11 cellular contexts compared by ENCODE assay signal in the genomic region with DNA sequence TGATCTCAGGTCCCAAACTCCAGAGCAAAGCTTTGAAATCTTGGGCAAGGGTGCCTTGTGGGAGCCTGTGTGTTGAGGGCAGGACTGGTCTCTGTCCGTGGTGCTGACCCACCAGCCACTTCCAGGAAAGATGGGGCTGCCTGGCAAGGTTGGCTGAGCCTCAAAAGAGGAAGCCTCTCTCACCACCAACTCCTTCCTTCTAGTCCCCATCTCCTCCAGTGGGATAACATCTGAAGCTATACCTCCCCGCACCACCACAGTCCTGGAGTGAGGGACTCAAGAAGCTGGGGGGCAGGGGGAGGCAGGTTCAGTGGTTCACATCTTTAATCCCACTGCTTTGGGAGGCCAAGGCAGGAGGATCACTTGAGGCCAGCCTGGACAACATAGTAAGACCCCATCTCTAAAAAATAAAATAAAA. TPM values are rescaled to one million over a fixed set of nuclear protein-coding genes. Genes with fewer than 3 reads are reported as not detected.
DNase-seq lines count a peak whose midpoint lies in the region; ATAC-seq, FAIRE-seq and TF ChIP-seq lines count a peak whose summit lies in the region.
"Had no signal": no experiment of that assay in that cellular context is flagged by ENCODE, and none has a peak within 500 bp of the region (broad histone marks: within the 10 kb centered on the region; RNA-seq: fewer than 3 reads in every experiment).

No MANE protein-coding gene starts in this region.

- TF ChIP-seq POLR2A in erythroblast (IDR thresholded peaks at IDR 0.05; ENCODE audit: low read length) (no peak), tibial nerve (IDR thresholded peaks at IDR 0.05) (no peak)

- H3K27me3 ChIP-seq in tibial nerve: peaks cover 0 to 75% of the 10 kb centered on the region in 2 donors

- WGBS in tibial nerve, 2 donors: 32 to 38% methylated on average over 2 of the region's 2 CpGs

- peaks cover 0 to 22% (median 3%) of the 10 kb centered on the region in 4 donors for H3K4me1 ChIP-seq in tibial nerve

- no peak for FAIRE-seq in urothelium cell line (lab: Jason Lieb, UNC)

- H3K36me3 ChIP-seq in tibial nerve: no peaks in the 10 kb centered on the region

- peak; percentile 55 for DNase-seq in left ventricle myocardium superior
- DNase-seq in left cardiac atrium: no peak
- DNase-seq in RPMI7951 (ENCODE audit: low read depth): peak; percentile 29
- peak; percentile 32 to 37 for DNase-seq in erythroblast (lab: John Stamatoyannopoulos, UW)
- peak; percentile 57 for DNase-seq in urothelium cell line (ENCODE audit: low spot score)
- DNase-seq in tibial nerve (ENCODE audit: low spot score in 2 of 2): no peak
- DNase-seq: CD4-positive, alpha-beta T cell had no signal

- TF ChIP-seq CTCF in tibial nerve (IDR thresholded peaks at IDR 0.05): no peak

- no peak overlapping the region for H3K27ac ChIP-seq in tibial nerve

- ATAC-seq in left ventricle myocardium superior (no peak), left cardiac atrium (no peak), GM21526 (IDR thresholded peaks at IDR 0.05; ENCODE audit: low FRiP score, unreplicated experiment) (no peak), GM21576 (IDR thresholded peaks at IDR 0.05; ENCODE audit: unreplicated experiment) (no peak)

- intact Hi-C loops in left ventricle myocardium superior (cut with micrococcal nuclease): loop anchor here (10.0 kb wide), 1 partner anchor 79 kb away; no protein-coding TSS in a partner anchor
- intact Hi-C loops in left cardiac atrium (cut with DNase I): loop anchor here in 1 of 2 donors (10.0 kb wide), 1 partner anchor 89 kb away; no protein-coding TSS in a partner anchor

- no peak for TF ChIP-seq EP300 in tibial nerve (IDR thresholded peaks at IDR 0.05)

- no peak overlapping the region for H3K4me3 ChIP-seq in tibial nerve

- no peaks in the 10 kb centered on the region for H3K9me3 ChIP-seq in tibial nerve

RNA-seq across cellular contexts. Expression of a gene that starts 9.1 kb away (rescaled TPM):
- total RNA-seq in left ventricle myocardium superior (0.27 TPM), left cardiac atrium (1 to 10 TPM in 1 of 2 donors, under 1 TPM in 1; 0.47 to 1.1 TPM), tibial nerve (1 to 10 TPM in 3 of 4 donors, under 1 TPM in 1; 0.84 to 1.4 (median 1.1) TPM)
- not detected in 2 replicates for total RNA-seq in RPMI7951 (2014; rRNA removed; shearing (Covaris generic))
- total RNA-seq: chondrocyte; T-helper 2 cell treated with Interferon-gamma antibody and Interleukin-4, amounts not matched to agents 100 ng/mL and 5 ng/mL, for 36 hours had no signal

RNA-seq across cellular contexts. Expression of a gene that starts 12.5 kb away (rescaled TPM):
- total RNA-seq in left ventricle myocardium superior (23.8 TPM), left cardiac atrium (10 to 100 TPM; 23.9 to 24.7 TPM), tibial nerve (10 to 100 TPM in 3 of 4 donors, 1 to 10 TPM in 1; 8.4 to 25.3 (median 21.9) TPM)
- 1.1 and 1.6 TPM in 2 replicates for total RNA-seq in RPMI7951 (2014; rRNA removed; shearing (Covaris generic))

RNA-seq across cellular contexts. Expression of a gene that starts 16.8 kb away (rescaled TPM):
- total RNA-seq in left ventricle myocardium superior: not detected
- total RNA-seq in left cardiac atrium: not detected
- not detected in 2 replicates for total RNA-seq in RPMI7951 (2014; rRNA removed; shearing (Covaris generic))
- total RNA-seq in tibial nerve: not detected
- total RNA-seq: CD4-positive, alpha-beta T cell; chondrocyte; T-helper 2 cell treated with Interferon-gamma antibody and Interleukin-4, amounts not matched to agents 100 ng/mL and 5 ng/mL, for 36 hours had no signal

RNA-seq across cellular contexts. Expression of a gene that starts 51.5 kb away (rescaled TPM):
- total RNA-seq in left ventricle myocardium superior: 1.5 TPM
- total RNA-seq in left cardiac atrium: 10 to 100 TPM in 1 of 2 donors, 1 to 10 TPM in 1; 5.0 to 10.3 TPM
- total RNA-seq in RPMI7951 (2014; rRNA removed; shearing (Covaris generic)): not detected in 2 replicates
- total RNA-seq in tibial nerve: 100 to 1,000 TPM in 3 of 4 donors, 10 to 100 TPM in 1; 71.7 to 174 (median 136) TPM
- total RNA-seq: T-helper 2 cell treated with Interferon-gamma antibody and Interleukin-4, amounts not matched to agents 100 ng/mL and 5 ng/mL, for 36 hours had no signal

Comparison
In these comparisons a context has a peak if more than half of its experiments do, and no peak if none do; other contexts are left out.
1. DNase-seq: peak in left ventricle myocardium superior (single experiment), RPMI7951 (single experiment), erythroblast (2 of 2) and urothelium cell line (single experiment); none in left cardiac atrium (single experiment) and tibial nerve (0 of 2).